ENCODE assay signal across 15 cellular contexts in the genomic region with DNA sequence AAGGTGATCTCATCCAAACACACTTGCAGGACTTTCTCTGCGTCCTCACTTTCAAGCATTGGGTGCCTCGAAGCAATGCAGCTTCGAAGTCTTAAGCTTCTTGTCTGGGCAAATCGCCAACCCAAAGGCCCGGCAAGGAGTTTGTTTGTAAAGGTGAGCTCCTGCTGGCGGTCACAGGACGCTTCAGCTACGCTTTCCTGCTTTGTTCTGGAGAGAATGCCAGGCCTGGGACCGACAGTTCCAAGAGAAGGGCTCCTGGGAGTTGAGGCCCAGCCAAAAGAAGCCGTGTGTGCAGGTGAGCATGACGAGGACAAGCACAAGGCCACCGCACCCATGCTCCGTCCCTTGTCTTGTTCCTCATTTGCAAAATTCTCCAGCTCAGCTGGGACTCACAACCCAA.
"Had no signal": no experiment of that assay in that cellular context is flagged by ENCODE, and none has a peak within 500 bp of the region (broad histone marks: within the 10 kb centered on the region; RNA-seq: fewer than 3 reads in every experiment).

No MANE protein-coding gene starts in this region.

- DNase-seq: activated CD4-positive, alpha-beta T cell treated with anti-CD3 and anti-CD28 coated beads, Interleukin-2, amount 50 U/mL, for 48 hours; activated CD4-positive, CD25-positive, alpha-beta regulatory T cell treated with anti-CD3 and anti-CD28 coated beads, Interleukin-2, amount 50 U/mL, for 72 hours; activated effector memory CD4-positive, alpha-beta T cell treated with Interleukin-2 at 50 U/mL for 16 hours; activated T-cell treated with anti-CD3 and anti-CD28 coated beads, Interleukin-2, amount 50 U/mL, for 24 hours; foreskin keratinocyte; nucleus accumbens; posterior cingulate gyrus; stimulated activated CD4-positive, alpha-beta T cell treated with anti-CD3 and anti-CD28 coated beads, Interleukin-4, amount 100 ng/mL, for 24 hours; stimulated activated naive CD4-positive, alpha-beta T cell; transverse colon had no signal

- H3K4me1 ChIP-seq: foreskin keratinocyte, right atrium auricular region, transverse colon, vagina had no signal

- H3K36me3 Mint-ChIP-seq: activated naive CD4-positive, alpha-beta T cell treated with anti-CD3 and anti-CD28 coated beads, Interleukin-2, amount 50 U/mL, for 24 hours had no signal

- H3K9me3 ChIP-seq: right atrium auricular region, transverse colon, vagina had no signal

- H3K27ac Mint-ChIP-seq: activated naive CD4-positive, alpha-beta T cell treated with anti-CD3 and anti-CD28 coated beads, Interleukin-2, amount 50 U/mL, for 24 hours; activated T-cell treated with anti-CD3 and anti-CD28 coated beads, Interleukin-2, amount 50 U/mL, for 24 hours; nephron had no signal

- H3K4me3 ChIP-seq: right atrium auricular region, skin epidermis, transverse colon, vagina had no signal

- H3K36me3 ChIP-seq: right atrium auricular region, transverse colon, vagina had no signal

- ATAC-seq: foreskin keratinocyte had no signal

- H3K4me1 Mint-ChIP-seq: activated naive CD4-positive, alpha-beta T cell treated with anti-CD3 and anti-CD28 coated beads, Interleukin-2, amount 50 U/mL, for 24 hours; nephron had no signal

- H3K27me3 ChIP-seq: foreskin keratinocyte, right atrium auricular region, transverse colon, vagina had no signal

- H3K4me3 Mint-ChIP-seq: activated naive CD4-positive, alpha-beta T cell treated with anti-CD3 and anti-CD28 coated beads, Interleukin-2, amount 50 U/mL, for 24 hours; activated T-cell treated with anti-CD3 and anti-CD28 coated beads, Interleukin-2, amount 50 U/mL, for 24 hours; nephron had no signal

- H3K27me3 Mint-ChIP-seq: activated naive CD4-positive, alpha-beta T cell treated with anti-CD3 and anti-CD28 coated beads, Interleukin-2, amount 50 U/mL, for 24 hours; activated T-cell treated with anti-CD3 and anti-CD28 coated beads, Interleukin-2, amount 50 U/mL, for 24 hours had no signal
